ENCODE assay signal across 11 cellular contexts in the genomic region with DNA sequence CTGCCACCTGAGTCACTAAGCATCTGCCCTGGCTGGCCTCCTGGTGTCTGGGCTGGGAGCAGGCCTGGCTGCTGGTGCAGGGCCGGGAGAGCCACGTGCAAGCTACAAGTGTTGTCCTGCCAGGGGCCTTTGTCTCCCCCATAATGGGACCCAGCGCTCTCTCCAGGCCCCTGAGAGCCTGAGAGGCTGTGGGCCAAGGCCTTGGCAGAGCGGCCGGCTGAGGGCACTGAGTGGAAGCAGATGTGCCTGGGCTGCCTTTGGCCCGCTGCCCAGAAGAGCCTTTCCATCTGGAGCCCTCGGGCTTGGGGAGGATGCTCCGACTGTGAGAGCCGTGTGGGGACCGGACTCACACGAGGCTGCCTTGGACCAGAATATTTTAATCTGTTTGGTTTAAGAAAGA.
DNase-seq lines count a peak whose midpoint lies in the region; ATAC-seq and TF ChIP-seq lines count a peak whose summit lies in the region.
"Had no signal": no experiment of that assay in that cellular context is flagged by ENCODE, and none has a peak within 500 bp of the region (broad histone marks: within the 10 kb centered on the region; RNA-seq: fewer than 3 reads in every experiment).

No MANE protein-coding gene starts in this region.

- no peak for TF ChIP-seq CTCF in HFFc6 (IDR thresholded peaks at IDR 0.05)

- no peak overlapping the region for H3K4me3 Mint-ChIP-seq in HFFc6

- H3K4me3 ChIP-seq in skin epidermis = no peak overlapping the region
- H3K4me3 ChIP-seq: K562, pancreas had no signal

- H3K36me3 Mint-ChIP-seq in HFFc6 (ENCODE audit: low read depth) = no peaks in the 10 kb centered on the region

- peaks cover 20% of the 10 kb centered on the region for H3K27me3 Mint-ChIP-seq in HFFc6 (ENCODE audit: insufficient read depth)

- H3K4me1 Mint-ChIP-seq in HFFc6 (ENCODE audit: low read depth) = peaks cover 45% of the 10 kb centered on the region

- H3K27ac Mint-ChIP-seq in HFFc6 = peak overlapping the region; percentile 98

- intact Hi-C loops in left cardiac atrium (cut with DNase I) = no loop called here

- no peaks in the 10 kb centered on the region for H3K9me3 Mint-ChIP-seq in HFFc6

- peak; percentile 90 for ATAC-seq in SK-N-SH treated with all-trans-retinoic acid at 6 μM for 48 hours
- ATAC-seq in left cardiac atrium = peak; percentile 82 to 83
- ATAC-seq in GM18520 (IDR thresholded peaks at IDR 0.05; ENCODE audit: unreplicated experiment) = no peak
- ATAC-seq: K562; stimulated activated naive CD8-positive, alpha-beta T cell treated with anti-CD3 and anti-CD28 coated beads, Interleukin-15, Interleukin-2, amounts not matched to agents 100 U/mL and 50 U/mL, for 24 hours had no signal

- peak overlapping the region in 12 of 21 experiments; percentile 4 to 78 (median 50) for H3K27ac ChIP-seq in skin epidermis
- H3K27ac ChIP-seq: pancreas had no signal

- DNase-seq in HFFc6 (no peak), left cardiac atrium (peak; percentile 71), NCI-H510A treated with DMSO at 0.1 percent for 48 hours (lab: John Stamatoyannopoulos, UW) (no peak), HUDEP-2 (lab: John Stamatoyannopoulos, UW; ENCODE audit: unreplicated experiment in 76 of 76) (no peak), DMS53 treated with DMSO at 0.1 percent for 48 hours (lab: John Stamatoyannopoulos, UW; ENCODE audit: unreplicated experiment) (no peak)
- DNase-seq: stimulated activated naive CD8-positive, alpha-beta T cell treated with anti-CD3 and anti-CD28 coated beads, Interleukin-15, Interleukin-2, amounts not matched to agents 100 U/mL and 50 U/mL, for 24 hours had no signal

TF ChIP-seq in SK-N-SH treated with all-trans-retinoic acid at 6 μM for 48 hours, 23 proteins besides CTCF, POLR2A, EP300 and RAD21:
- TF ChIP-seq, protein P1, sequence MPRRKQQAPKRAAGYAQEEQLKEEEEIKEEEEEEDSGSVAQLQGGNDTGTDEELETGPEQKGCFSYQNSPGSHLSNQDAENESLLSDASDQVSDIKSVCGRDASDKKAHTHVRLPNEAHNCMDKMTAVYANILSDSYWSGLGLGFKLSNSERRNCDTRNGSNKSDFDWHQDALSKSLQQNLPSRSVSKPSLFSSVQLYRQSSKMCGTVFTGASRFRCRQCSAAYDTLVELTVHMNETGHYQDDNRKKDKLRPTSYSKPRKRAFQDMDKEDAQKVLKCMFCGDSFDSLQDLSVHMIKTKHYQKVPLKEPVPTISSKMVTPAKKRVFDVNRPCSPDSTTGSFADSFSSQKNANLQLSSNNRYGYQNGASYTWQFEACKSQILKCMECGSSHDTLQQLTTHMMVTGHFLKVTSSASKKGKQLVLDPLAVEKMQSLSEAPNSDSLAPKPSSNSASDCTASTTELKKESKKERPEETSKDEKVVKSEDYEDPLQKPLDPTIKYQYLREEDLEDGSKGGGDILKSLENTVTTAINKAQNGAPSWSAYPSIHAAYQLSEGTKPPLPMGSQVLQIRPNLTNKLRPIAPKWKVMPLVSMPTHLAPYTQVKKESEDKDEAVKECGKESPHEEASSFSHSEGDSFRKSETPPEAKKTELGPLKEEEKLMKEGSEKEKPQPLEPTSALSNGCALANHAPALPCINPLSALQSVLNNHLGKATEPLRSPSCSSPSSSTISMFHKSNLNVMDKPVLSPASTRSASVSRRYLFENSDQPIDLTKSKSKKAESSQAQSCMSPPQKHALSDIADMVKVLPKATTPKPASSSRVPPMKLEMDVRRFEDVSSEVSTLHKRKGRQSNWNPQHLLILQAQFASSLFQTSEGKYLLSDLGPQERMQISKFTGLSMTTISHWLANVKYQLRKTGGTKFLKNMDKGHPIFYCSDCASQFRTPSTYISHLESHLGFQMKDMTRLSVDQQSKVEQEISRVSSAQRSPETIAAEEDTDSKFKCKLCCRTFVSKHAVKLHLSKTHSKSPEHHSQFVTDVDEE (CRISPR knock-in tag; IDR thresholded peaks at IDR 0.05) = peak; percentile 89
- TF ChIP-seq ZNF70 (CRISPR knock-in tag; IDR thresholded peaks at IDR 0.05) (peak; percentile 54; the same call in 1 of the 2 replicates), TCF4 (CRISPR knock-in tag; IDR thresholded peaks at IDR 0.05; ENCODE audit: borderline replicate concordance) (peak; percentile 98), ZC3H10 (CRISPR knock-in tag; IDR thresholded peaks at IDR 0.05) (no peak), PPARA (CRISPR knock-in tag; IDR thresholded peaks at IDR 0.05; ENCODE audit: borderline replicate concordance) (peak; percentile 52; the same call in 1 of the 2 replicates), ZNF8 (CRISPR knock-in tag; IDR thresholded peaks at IDR 0.05) (peak; percentile 57), GLIS3 (CRISPR knock-in tag; IDR thresholded peaks at IDR 0.05) (0 out of 2 replicates have a peak, but pooled peaks have one; percentile 44), ZFP3 (CRISPR knock-in tag; IDR thresholded peaks at IDR 0.05) (peak; percentile 62; the same call in 1 of the 2 replicates), ISL1 (CRISPR knock-in tag; IDR thresholded peaks at IDR 0.05) (peak; percentile 45; the same call in 1 of the 2 replicates), ARNTL (CRISPR knock-in tag; IDR thresholded peaks at IDR 0.05; ENCODE audit: borderline replicate concordance, low read depth) (0 out of 2 replicates have a peak, but pooled peaks have one; percentile 11), BACH2 (CRISPR knock-in tag; IDR thresholded peaks at IDR 0.05; ENCODE audit: borderline replicate concordance) (no peak; the same call in 1 of the 2 replicates), ESRRG (CRISPR knock-in tag; IDR thresholded peaks at IDR 0.05) (no peak), OSR1 (CRISPR knock-in tag; IDR thresholded peaks at IDR 0.05) (no peak)
- TF ChIP-seq, protein P2, sequence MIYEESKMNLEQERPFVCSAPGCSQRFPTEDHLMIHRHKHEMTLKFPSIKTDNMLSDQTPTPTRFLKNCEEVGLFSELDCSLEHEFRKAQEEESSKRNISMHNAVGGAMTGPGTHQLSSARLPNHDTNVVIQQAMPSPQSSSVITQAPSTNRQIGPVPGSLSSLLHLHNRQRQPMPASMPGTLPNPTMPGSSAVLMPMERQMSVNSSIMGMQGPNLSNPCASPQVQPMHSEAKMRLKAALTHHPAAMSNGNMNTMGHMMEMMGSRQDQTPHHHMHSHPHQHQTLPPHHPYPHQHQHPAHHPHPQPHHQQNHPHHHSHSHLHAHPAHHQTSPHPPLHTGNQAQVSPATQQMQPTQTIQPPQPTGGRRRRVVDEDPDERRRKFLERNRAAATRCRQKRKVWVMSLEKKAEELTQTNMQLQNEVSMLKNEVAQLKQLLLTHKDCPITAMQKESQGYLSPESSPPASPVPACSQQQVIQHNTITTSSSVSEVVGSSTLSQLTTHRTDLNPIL (CRISPR knock-in tag; IDR thresholded peaks at IDR 0.05; ENCODE audit: low read depth) = no peak
- TF ChIP-seq, protein P3, sequence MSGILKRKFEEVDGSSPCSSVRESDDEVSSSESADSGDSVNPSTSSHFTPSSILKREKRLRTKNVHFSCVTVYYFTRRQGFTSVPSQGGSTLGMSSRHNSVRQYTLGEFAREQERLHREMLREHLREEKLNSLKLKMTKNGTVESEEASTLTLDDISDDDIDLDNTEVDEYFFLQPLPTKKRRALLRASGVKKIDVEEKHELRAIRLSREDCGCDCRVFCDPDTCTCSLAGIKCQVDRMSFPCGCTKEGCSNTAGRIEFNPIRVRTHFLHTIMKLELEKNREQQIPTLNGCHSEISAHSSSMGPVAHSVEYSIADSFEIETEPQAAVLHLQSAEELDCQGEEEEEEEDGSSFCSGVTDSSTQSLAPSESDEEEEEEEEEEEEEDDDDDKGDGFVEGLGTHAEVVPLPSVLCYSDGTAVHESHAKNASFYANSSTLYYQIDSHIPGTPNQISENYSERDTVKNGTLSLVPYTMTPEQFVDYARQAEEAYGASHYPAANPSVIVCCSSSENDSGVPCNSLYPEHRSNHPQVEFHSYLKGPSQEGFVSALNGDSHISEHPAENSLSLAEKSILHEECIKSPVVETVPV (CRISPR knock-in tag; IDR thresholded peaks at IDR 0.05) = no peak
- TF ChIP-seq, protein P4, sequence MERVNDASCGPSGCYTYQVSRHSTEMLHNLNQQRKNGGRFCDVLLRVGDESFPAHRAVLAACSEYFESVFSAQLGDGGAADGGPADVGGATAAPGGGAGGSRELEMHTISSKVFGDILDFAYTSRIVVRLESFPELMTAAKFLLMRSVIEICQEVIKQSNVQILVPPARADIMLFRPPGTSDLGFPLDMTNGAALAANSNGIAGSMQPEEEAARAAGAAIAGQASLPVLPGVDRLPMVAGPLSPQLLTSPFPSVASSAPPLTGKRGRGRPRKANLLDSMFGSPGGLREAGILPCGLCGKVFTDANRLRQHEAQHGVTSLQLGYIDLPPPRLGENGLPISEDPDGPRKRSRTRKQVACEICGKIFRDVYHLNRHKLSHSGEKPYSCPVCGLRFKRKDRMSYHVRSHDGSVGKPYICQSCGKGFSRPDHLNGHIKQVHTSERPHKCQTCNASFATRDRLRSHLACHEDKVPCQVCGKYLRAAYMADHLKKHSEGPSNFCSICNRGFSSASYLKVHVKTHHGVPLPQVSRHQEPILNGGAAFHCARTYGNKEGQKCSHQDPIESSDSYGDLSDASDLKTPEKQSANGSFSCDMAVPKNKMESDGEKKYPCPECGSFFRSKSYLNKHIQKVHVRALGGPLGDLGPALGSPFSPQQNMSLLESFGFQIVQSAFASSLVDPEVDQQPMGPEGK (CRISPR knock-in tag; IDR thresholded peaks at IDR 0.05; ENCODE audit: borderline replicate concordance) = no peak
TF ChIP-seq in SK-N-SH treated with all-trans-retinoic acid at 6 μM for 48 hours: peak in this region for 9.
